8 cellular contexts compared by ENCODE assay signal in genomic region chr21:33196956-33197374, GRCh38. TPM values are rescaled to one million over a fixed set of nuclear protein-coding genes. Genes with fewer than 3 reads are reported as not detected.
DNase-seq lines count a peak whose midpoint lies in the region; ATAC-seq and TF ChIP-seq lines count a peak whose summit lies in the region.

No MANE protein-coding gene starts in this region.

- H3K4me1 Mint-ChIP-seq in glutamatergic neuron (ENCODE audit: low read depth, unreplicated experiment) (peaks cover 32% of the 10 kb centered on the region), osteocyte (ENCODE audit: unreplicated experiment) (peaks cover 10% of the 10 kb centered on the region)

- H3K9me3 Mint-ChIP-seq in glutamatergic neuron (ENCODE audit: unreplicated experiment) (no peaks in the 10 kb centered on the region), osteocyte (ENCODE audit: unreplicated experiment) (no peaks in the 10 kb centered on the region)

- H3K4me1 ChIP-seq in KMS-11 (ENCODE audit: low read depth, poor library complexity, severe bottlenecking), result peaks cover 21% of the 10 kb centered on the region

- no peaks in the 10 kb centered on the region for H3K27me3 ChIP-seq in KMS-11 (ENCODE audit: insufficient read depth, low read depth)

- no peak overlapping the region; the same call in 1 of the 2 replicates for H3K4me2 ChIP-seq in KMS-11

- ATAC-seq in GM21529 (IDR thresholded peaks at IDR 0.05; ENCODE audit: unreplicated experiment), result no peak
- ATAC-seq in HG03159 (IDR thresholded peaks at IDR 0.05; ENCODE audit: unreplicated experiment), result no peak

- H3K36me3 Mint-ChIP-seq in glutamatergic neuron (ENCODE audit: unreplicated experiment) (no peaks in the 10 kb centered on the region), osteocyte (ENCODE audit: unreplicated experiment) (no peaks in the 10 kb centered on the region)

- H3K9ac ChIP-seq in KMS-11, result no peak overlapping the region

- TF ChIP-seq CTCF in KMS-11 (conservative IDR thresholded peaks at IDR 0.05; ENCODE audit: low read depth, low read length) (peak; percentile 96), glutamatergic neuron (IDR thresholded peaks at IDR 0.05; ENCODE audit: partially characterized antibody, unreplicated experiment) (peak; percentile 89), osteocyte (IDR thresholded peaks at IDR 0.05) (peak; percentile 87)

- H3K27ac Mint-ChIP-seq in glutamatergic neuron (ENCODE audit: unreplicated experiment), result no peak overlapping the region
- H3K27ac Mint-ChIP-seq in osteocyte (ENCODE audit: unreplicated experiment), result no peak overlapping the region

- no peaks in the 10 kb centered on the region for H3K36me3 ChIP-seq in KMS-11 (ENCODE audit: insufficient read depth)

- H3K27ac ChIP-seq in KMS-11, result no peak overlapping the region

- no peaks in the 10 kb centered on the region for H4K20me1 ChIP-seq in KMS-11 (ENCODE audit: insufficient read depth)

- peaks cover 1% of the 10 kb centered on the region for H3K27me3 Mint-ChIP-seq in glutamatergic neuron (ENCODE audit: unreplicated experiment)
- H3K27me3 Mint-ChIP-seq in osteocyte (ENCODE audit: unreplicated experiment), result peaks cover 25% of the 10 kb centered on the region

- peak; percentile 35 for DNase-seq in DMS153 (lab: John Stamatoyannopoulos, UW)
- DNase-seq in RKO (ENCODE audit: low spot score), result peak; percentile 75
- peak; percentile 29 for DNase-seq in activated effector memory CD4-positive, alpha-beta T cell treated with Interleukin-2 at 50 U/mL for 16 hours
- peak; percentile 85 for DNase-seq in glutamatergic neuron
- no peak for DNase-seq in osteocyte (ENCODE audit: extremely low spot score, unreplicated experiment)

- H3K79me2 ChIP-seq in KMS-11 (ENCODE audit: insufficient read depth, low read depth), result no peaks in the 10 kb centered on the region

- H3K4me3 ChIP-seq in KMS-11 (IDR thresholded peaks at IDR 0.05; ENCODE audit: insufficient read depth, low read depth, low read length), result no peak overlapping the region

- H3K4me3 Mint-ChIP-seq in glutamatergic neuron (ENCODE audit: unreplicated experiment), result peak overlapping the region; percentile 40
- no peak overlapping the region for H3K4me3 Mint-ChIP-seq in osteocyte (ENCODE audit: unreplicated experiment)

- peak overlapping the region; percentile 30; the same call in 1 of the 2 replicates for H2AFZ ChIP-seq in KMS-11 (ENCODE audit: low read depth)

RNA-seq across cellular contexts. Expression of gene IFNAR2, which starts 32.8 kb away (rescaled TPM):
- total RNA-seq in glutamatergic neuron (ENCODE audit: unreplicated experiment) (6.9 TPM), osteocyte (15.9 and 17.9 TPM in 2 replicates)
